In the genomic region with DNA sequence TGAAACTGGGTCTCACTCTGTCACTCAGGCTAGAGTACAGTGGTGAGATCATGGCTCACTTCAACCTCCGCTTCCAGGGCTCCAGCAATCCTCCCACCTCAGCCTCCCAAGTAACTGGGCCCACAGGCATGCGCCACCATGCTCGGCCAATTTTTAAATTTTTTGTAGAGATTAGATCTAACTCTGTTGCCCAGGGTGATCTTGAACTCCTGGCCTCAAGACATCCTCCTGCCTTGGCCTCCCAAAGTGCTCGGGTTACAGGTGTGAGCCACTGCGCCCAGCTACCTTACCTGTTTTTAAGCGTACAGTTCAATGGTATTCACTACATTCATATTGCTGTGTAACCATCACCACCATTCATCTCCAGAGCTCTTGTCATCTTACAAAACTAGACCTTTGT, we compare ENCODE assay signal across 27 cellular contexts.
"Had no signal": no experiment of that assay in that cellular context is flagged by ENCODE, and none has a peak within 500 bp of the region (broad histone marks: within the 10 kb centered on the region; RNA-seq: fewer than 3 reads in every experiment).

No MANE protein-coding gene starts in this region.

- H3K36me3 ChIP-seq: stomach, suprapubic skin, thoracic aorta, thyroid gland, tibial artery, tibial nerve, transverse colon, upper lobe of left lung, upper lobe of right lung, uterus, vagina had no signal

- H3K4me1 ChIP-seq: suprapubic skin, thyroid gland, transverse colon, upper lobe of left lung, upper lobe of right lung, uterus, vagina had no signal

- H3K27ac Mint-ChIP-seq: stimulated activated effector memory CD8-positive, alpha-beta T cell treated with anti-CD3 and anti-CD28 coated beads, Interleukin-12 subunit alpha, Interleukin-12 subunit beta, amount 100 ng/mL, for 72 hours; stimulated activated memory B cell treated with anti-CD40 and anti-IgM and Interleukin-4, amounts not matched to agents 10 μg/mL and 1 μg/mL and 100 μg/mL, for 72 hours; stimulated activated naive B cell treated with anti-CD40 and anti-IgM and Interleukin-4, amounts not matched to agents 10 μg/mL and 1 μg/mL and 100 μg/mL, for 72 hours; stimulated activated naive CD8-positive, alpha-beta T cell treated with anti-CD3 and anti-CD28 coated beads, Interleukin-15, amount 100 ng/mL, for 72 hours; stimulated activated naive CD8-positive, alpha-beta T cell treated with anti-CD3 and anti-CD28 coated beads, Interleukin-15, Interleukin-2, amounts not matched to agents 100 ng/mL and 50 ng/mL, for 24 hours; type B pancreatic cell had no signal

- DNase-seq: stimulated activated CD4-positive, alpha-beta T cell treated with anti-CD3 and anti-CD28 coated beads, Interleukin-2, amount 100 ng/mL, for 48 hours; stimulated activated CD4-positive, alpha-beta T cell treated with anti-CD3 and anti-CD28 coated beads, Interleukin-4, amount 100 ng/mL, for 1 hour; stimulated activated CD4-positive, alpha-beta T cell treated with anti-CD3 and anti-CD28 coated beads, Interleukin-4, amount 100 ng/mL, for 24 hours; stimulated activated CD4-positive, alpha-beta T cell treated with anti-CD3 and anti-CD28 coated beads, Interleukin-4, amount 100 ng/mL, for 4 hours; stimulated activated CD8-positive, alpha-beta memory T cell treated with anti-CD3 and anti-CD28 coated beads, Interleukin-4, amount 100 ng/mL, for 48 hours; stimulated activated naive B cell treated with anti-CD40 and anti-IgM and Interleukin-4, amounts not matched to agents 10 μg/mL and 1 μg/mL and 100 μg/mL, for 72 hours; stimulated activated naive CD4-positive, alpha-beta T cell; stimulated activated naive CD4-positive, alpha-beta T cell treated with Interleukin-2 at 50 U/mL for 16 hours; stimulated activated naive CD8-positive, alpha-beta T cell treated with anti-CD3 and anti-CD28 coated beads, Interleukin-15, amount 100 ng/mL, for 72 hours; stimulated activated naive CD8-positive, alpha-beta T cell treated with anti-CD3 and anti-CD28 coated beads, Interleukin-15, Interleukin-2, amounts not matched to agents 100 U/mL and 50 U/mL, for 24 hours; stomach; substantia nigra; testis; thyroid gland; tibial artery; transverse colon; upper lobe of left lung; upper lobe of right lung; uterus had no signal

- H3K27me3 Mint-ChIP-seq: type B pancreatic cell had no signal

- H3K9me3 ChIP-seq: testis, thyroid gland, tibial artery, transverse colon, upper lobe of right lung, uterus, vagina had no signal

- H3K36me3 Mint-ChIP-seq: stimulated activated effector memory CD8-positive, alpha-beta T cell treated with anti-CD3 and anti-CD28 coated beads, Interleukin-12 subunit alpha, Interleukin-12 subunit beta, amount 100 ng/mL, for 72 hours; type B pancreatic cell had no signal

- H3K4me3 ChIP-seq: stomach, suprapubic skin, testis, thoracic aorta, thyroid gland, tibial artery, tibial nerve, transverse colon, upper lobe of left lung, upper lobe of right lung, uterus, vagina had no signal

- H3K27me3 ChIP-seq: stomach, suprapubic skin, testis, thyroid gland, tibial artery, tibial nerve, upper lobe of left lung, upper lobe of right lung, uterus, vagina had no signal

- H3K4me3 Mint-ChIP-seq: stimulated activated effector memory CD8-positive, alpha-beta T cell treated with anti-CD3 and anti-CD28 coated beads, Interleukin-12 subunit alpha, Interleukin-12 subunit beta, amount 100 ng/mL, for 72 hours; stimulated activated memory B cell treated with anti-CD40 and anti-IgM and Interleukin-4, amounts not matched to agents 10 μg/mL and 1 μg/mL and 100 μg/mL, for 72 hours; stimulated activated naive B cell treated with anti-CD40 and anti-IgM and Interleukin-4, amounts not matched to agents 10 μg/mL and 1 μg/mL and 100 μg/mL, for 72 hours; stimulated activated naive CD8-positive, alpha-beta T cell treated with anti-CD3 and anti-CD28 coated beads, Interleukin-15, amount 100 ng/mL, for 72 hours; stimulated activated naive CD8-positive, alpha-beta T cell treated with anti-CD3 and anti-CD28 coated beads, Interleukin-15, Interleukin-2, amounts not matched to agents 100 ng/mL and 50 ng/mL, for 24 hours; type B pancreatic cell had no signal

- H3K27ac ChIP-seq: stomach, suprapubic skin, testis, thoracic aorta, thyroid gland, tibial artery, tibial nerve, transverse colon, upper lobe of left lung, upper lobe of right lung, uterus, vagina had no signal

- H3K4me1 Mint-ChIP-seq: stimulated activated memory B cell treated with anti-CD40 and anti-IgM and Interleukin-4, amounts not matched to agents 10 μg/mL and 1 μg/mL and 100 μg/mL, for 72 hours; stimulated activated naive B cell treated with anti-CD40 and anti-IgM and Interleukin-4, amounts not matched to agents 10 μg/mL and 1 μg/mL and 100 μg/mL, for 72 hours; stimulated activated naive CD8-positive, alpha-beta T cell treated with anti-CD3 and anti-CD28 coated beads, Interleukin-15, amount 100 ng/mL, for 72 hours had no signal
